In the genomic region with DNA sequence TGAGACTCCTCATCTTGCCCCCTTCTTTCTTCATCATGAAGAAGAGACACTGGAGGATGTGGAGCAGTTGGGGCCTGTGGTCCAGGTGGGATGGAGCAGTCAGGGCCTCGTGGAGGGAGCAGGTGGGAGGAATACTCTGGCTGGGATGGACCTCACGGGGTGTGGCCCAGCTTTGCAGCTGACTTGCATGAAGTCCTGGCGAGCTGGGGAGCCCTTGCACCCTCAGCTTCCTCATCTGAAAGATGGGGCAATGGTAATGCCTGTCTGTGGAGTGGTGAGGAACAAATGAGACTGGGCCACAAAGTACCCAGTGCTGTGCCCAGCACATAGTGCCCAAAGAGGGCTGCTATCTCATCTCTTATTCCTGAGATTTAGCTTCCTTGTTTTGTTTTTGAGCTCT, we compare ENCODE assay signal across 12 cellular contexts.
A peak's percentile ranks its signal among the peaks of the same experiment; 100 is the strongest.
DNase-seq lines count a peak whose midpoint lies in the region; ATAC-seq, FAIRE-seq and TF ChIP-seq lines count a peak whose summit lies in the region.
"Had no signal": no experiment of that assay in that cellular context is flagged by ENCODE, and none has a peak within 500 bp of the region (broad histone marks: within the 10 kb centered on the region; RNA-seq: fewer than 3 reads in every experiment).

No MANE protein-coding gene starts in this region.

- WGBS in heart right ventricle, 2 donors, result 46 to 51% methylated on average over 3 of the region's 3 CpGs
- 61 to 67% methylated on average over 3 of the region's 3 CpGs for WGBS in pancreas, 2 donors

- H3K36me3 ChIP-seq in heart right ventricle (peaks cover 0 to 2% (median 0%) of the 10 kb centered on the region in 9 donors), pancreas (no peaks in the 10 kb centered on the region), upper lobe of right lung (no peaks in the 10 kb centered on the region)

- H3K4me1 ChIP-seq in heart right ventricle (peaks cover 58 to 100% (median 90%) of the 10 kb centered on the region in 9 donors), pancreas (peaks cover 14 to 49% (median 14%) of the 10 kb centered on the region in 3 donors), upper lobe of right lung (peaks cover 78% of the 10 kb centered on the region)

- no peaks in the 10 kb centered on the region for H3K36me3 Mint-ChIP-seq in activated naive CD8-positive, alpha-beta T cell treated with anti-CD3 and anti-CD28 coated beads for 36 hours
- H3K36me3 Mint-ChIP-seq in activated CD4-positive, alpha-beta memory T cell treated with anti-CD3 and anti-CD28 coated beads, Interleukin-2, amount 10 ng/mL, durations not matched to agents 7 days and 5 days (ENCODE audit: low read depth), result no peaks in the 10 kb centered on the region

- intact Hi-C loops in heart right ventricle (cut with DNase I) (loop anchor here in 7 of 10 donors (5.0 to 10.0 kb wide), 8 partner anchors 41 to 249 kb away; no protein-coding TSS in a partner anchor), Right ventricle myocardium inferior (cut with DNase I) (loop anchor here (2.0 to 5.0 kb wide), 4 partner anchors 18 to 196 kb away; no protein-coding TSS in a partner anchor), pancreas (cut with DNase I) (no loop called here), upper lobe of right lung (cut with DNase I) (no loop called here)

- TF ChIP-seq CTCF in heart right ventricle (IDR thresholded peaks at IDR 0.05) (no peak), fibroblast of the aortic adventitia (IDR thresholded peaks at IDR 0.05; ENCODE audit: insufficient read depth, low read length) (no peak), pancreas (IDR thresholded peaks at IDR 0.05) (no peak), upper lobe of right lung (IDR thresholded peaks at IDR 0.05) (no peak)

- no peak overlapping the region for H3K27ac Mint-ChIP-seq in activated naive CD8-positive, alpha-beta T cell treated with anti-CD3 and anti-CD28 coated beads for 36 hours
- no peak overlapping the region for H3K27ac Mint-ChIP-seq in activated CD4-positive, alpha-beta memory T cell treated with anti-CD3 and anti-CD28 coated beads, Interleukin-2, amount 10 ng/mL, durations not matched to agents 7 days and 5 days
- H3K27ac Mint-ChIP-seq: activated CD4-positive, alpha-beta T cell treated with anti-CD3 and anti-CD28 coated beads for 36 hours had no signal

- H3K9me3 ChIP-seq in heart right ventricle, result no peaks in the 10 kb centered on the region
- H3K9me3 ChIP-seq in pancreas, result no peaks in the 10 kb centered on the region
- H3K9me3 ChIP-seq in upper lobe of right lung, result no peaks in the 10 kb centered on the region

- CTCF ChIA-PET in activated CD4-positive, alpha-beta memory T cell treated with anti-CD3 and anti-CD28 coated beads, Interleukin-2, amount 10 ng/mL, durations not matched to agents 7 days and 5 days (lab: Charles Lee), result interaction anchor here (0.7 to 1.8 kb wide), 2 partner anchors 8 to 197 kb away, joined by 3 to 4 read pairs; no protein-coding TSS in a partner anchor

- H3K4me3 ChIP-seq in heart right ventricle (peak overlapping the region in 8 of 10 donors; percentile 41 to 64 (median 56)), fibroblast of the aortic adventitia (ENCODE audit: low read depth, low read length) (peak overlapping the region; percentile 32), pancreas (peak overlapping the region in 1 of 4 donors; percentile 52), upper lobe of right lung (peak overlapping the region; percentile 48)

- H3K27me3 ChIP-seq in heart right ventricle (no peaks in the 10 kb centered on the region), pancreas (no peaks in the 10 kb centered on the region), upper lobe of right lung (no peaks in the 10 kb centered on the region)

- POLR2A ChIA-PET in activated CD4-positive, alpha-beta memory T cell treated with anti-CD3 and anti-CD28 coated beads, Interleukin-2, amount 10 ng/mL, durations not matched to agents 7 days and 5 days (lab: Charles Lee), result no interaction called here

- H3K4me1 Mint-ChIP-seq in activated naive CD8-positive, alpha-beta T cell treated with anti-CD3 and anti-CD28 coated beads for 36 hours, result peaks cover 6% of the 10 kb centered on the region
- peaks cover 14% of the 10 kb centered on the region for H3K4me1 Mint-ChIP-seq in activated CD4-positive, alpha-beta memory T cell treated with anti-CD3 and anti-CD28 coated beads, Interleukin-2, amount 10 ng/mL, durations not matched to agents 7 days and 5 days

- peaks cover 3% of the 10 kb centered on the region for H3K27me3 Mint-ChIP-seq in activated naive CD8-positive, alpha-beta T cell treated with anti-CD3 and anti-CD28 coated beads for 36 hours
- H3K27me3 Mint-ChIP-seq in activated CD4-positive, alpha-beta memory T cell treated with anti-CD3 and anti-CD28 coated beads, Interleukin-2, amount 10 ng/mL, durations not matched to agents 7 days and 5 days, result peaks cover 13% of the 10 kb centered on the region
- H3K27me3 Mint-ChIP-seq: activated CD4-positive, alpha-beta T cell treated with anti-CD3 and anti-CD28 coated beads for 36 hours had no signal

- H3K4me3 Mint-ChIP-seq in activated naive CD8-positive, alpha-beta T cell treated with anti-CD3 and anti-CD28 coated beads for 36 hours, result no peak overlapping the region
- H3K4me3 Mint-ChIP-seq in activated CD4-positive, alpha-beta memory T cell treated with anti-CD3 and anti-CD28 coated beads, Interleukin-2, amount 10 ng/mL, durations not matched to agents 7 days and 5 days, result no peak overlapping the region
- H3K4me3 Mint-ChIP-seq: activated CD4-positive, alpha-beta T cell treated with anti-CD3 and anti-CD28 coated beads for 36 hours had no signal

- H3K9me3 Mint-ChIP-seq in activated naive CD8-positive, alpha-beta T cell treated with anti-CD3 and anti-CD28 coated beads for 36 hours, result no peaks in the 10 kb centered on the region
- no peaks in the 10 kb centered on the region for H3K9me3 Mint-ChIP-seq in activated CD4-positive, alpha-beta memory T cell treated with anti-CD3 and anti-CD28 coated beads, Interleukin-2, amount 10 ng/mL, durations not matched to agents 7 days and 5 days

- ATAC-seq in heart right ventricle (no peak), Right ventricle myocardium inferior (no peak), pancreas (no peak), upper lobe of right lung (no peak)
- ATAC-seq: activated CD4-positive, alpha-beta T cell treated with anti-CD3 and anti-CD28 coated beads for 36 hours had no signal

- FAIRE-seq in pancreas (lab: Jason Lieb, UNC), result no peak

- DNase-seq in heart right ventricle, result no peak
- DNase-seq in Right ventricle myocardium inferior (ENCODE audit: missing footprints), result no peak
- DNase-seq in fibroblast of the aortic adventitia (ENCODE audit: low read depth), result no peak
- no peak for DNase-seq in pancreas
- no peak for DNase-seq in upper lobe of right lung
- no peak for DNase-seq in activated naive CD8-positive, alpha-beta T cell treated with anti-CD3 and anti-CD28 coated beads for 36 hours
- no peak for DNase-seq in SKM-1 (lab: John Stamatoyannopoulos, UW; ENCODE audit: unreplicated experiment)
- DNase-seq in activated CD4-positive, alpha-beta memory T cell treated with anti-CD3 and anti-CD28 coated beads, Interleukin-2, amount 10 ng/mL, durations not matched to agents 7 days and 5 days, result no peak
- DNase-seq: activated CD4-positive, alpha-beta T cell treated with anti-CD3 and anti-CD28 coated beads for 36 hours; activated effector memory CD4-positive, alpha-beta T cell treated with anti-CD3 and anti-CD28 coated beads, Interleukin-2, amount 50 U/mL, for 16 hours; MM.1S; NCI-H345 had no signal

- H3K27ac ChIP-seq in heart right ventricle (peak overlapping the region; percentile 89 to 98 (median 94)), pancreas (peak overlapping the region; percentile 40 to 90 (median 79)), upper lobe of right lung (peak overlapping the region; percentile 65)

Comparison
In these comparisons a context has a peak if more than half of its experiments do, and no peak if none do; other contexts are left out.
1. intact Hi-C loops: an anchor here in heart right ventricle (5.0 to 10.0 kb wide) and Right ventricle myocardium inferior (2.0 to 5.0 kb wide); none called in pancreas and upper lobe of right lung.